Comparison of ENCODE assay signal across 1 cellular context in the genomic region with DNA sequence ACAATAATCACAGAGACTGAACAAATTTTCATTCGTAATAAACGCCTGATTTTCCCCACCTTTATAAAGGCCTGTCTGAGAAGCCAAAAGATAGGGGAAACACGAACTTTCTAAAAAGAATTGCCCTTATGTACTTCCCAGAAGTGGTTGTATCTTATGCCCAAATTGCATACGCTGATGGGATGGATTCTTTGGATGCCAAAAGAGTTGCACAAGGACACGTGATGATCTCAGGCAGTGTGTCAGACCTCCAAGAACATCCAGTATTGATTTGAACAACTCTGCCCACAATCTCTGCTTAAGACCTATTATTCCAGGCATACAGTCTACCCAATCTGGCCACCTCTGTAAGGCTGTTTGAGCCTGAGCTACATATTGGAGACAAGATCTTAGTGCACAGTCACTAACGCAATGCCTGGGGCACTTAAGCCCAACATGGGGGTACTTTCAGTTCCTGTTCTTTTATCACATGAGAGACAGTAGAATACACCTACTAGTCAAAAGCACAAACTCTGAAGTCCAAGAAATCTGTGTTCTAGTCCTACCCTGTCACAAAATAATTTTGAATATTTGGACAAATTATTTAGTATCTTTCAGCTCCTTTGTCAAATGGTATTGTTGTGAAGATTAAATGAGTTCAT.
TF ChIP-seq lines count a peak whose summit lies in the region.

No MANE protein-coding gene starts in this region.

TF ChIP-seq in HepG2, 621 proteins besides CTCF, POLR2A, EP300 and RAD21 (continued from another document):
- TF ChIP-seq, protein P1, sequence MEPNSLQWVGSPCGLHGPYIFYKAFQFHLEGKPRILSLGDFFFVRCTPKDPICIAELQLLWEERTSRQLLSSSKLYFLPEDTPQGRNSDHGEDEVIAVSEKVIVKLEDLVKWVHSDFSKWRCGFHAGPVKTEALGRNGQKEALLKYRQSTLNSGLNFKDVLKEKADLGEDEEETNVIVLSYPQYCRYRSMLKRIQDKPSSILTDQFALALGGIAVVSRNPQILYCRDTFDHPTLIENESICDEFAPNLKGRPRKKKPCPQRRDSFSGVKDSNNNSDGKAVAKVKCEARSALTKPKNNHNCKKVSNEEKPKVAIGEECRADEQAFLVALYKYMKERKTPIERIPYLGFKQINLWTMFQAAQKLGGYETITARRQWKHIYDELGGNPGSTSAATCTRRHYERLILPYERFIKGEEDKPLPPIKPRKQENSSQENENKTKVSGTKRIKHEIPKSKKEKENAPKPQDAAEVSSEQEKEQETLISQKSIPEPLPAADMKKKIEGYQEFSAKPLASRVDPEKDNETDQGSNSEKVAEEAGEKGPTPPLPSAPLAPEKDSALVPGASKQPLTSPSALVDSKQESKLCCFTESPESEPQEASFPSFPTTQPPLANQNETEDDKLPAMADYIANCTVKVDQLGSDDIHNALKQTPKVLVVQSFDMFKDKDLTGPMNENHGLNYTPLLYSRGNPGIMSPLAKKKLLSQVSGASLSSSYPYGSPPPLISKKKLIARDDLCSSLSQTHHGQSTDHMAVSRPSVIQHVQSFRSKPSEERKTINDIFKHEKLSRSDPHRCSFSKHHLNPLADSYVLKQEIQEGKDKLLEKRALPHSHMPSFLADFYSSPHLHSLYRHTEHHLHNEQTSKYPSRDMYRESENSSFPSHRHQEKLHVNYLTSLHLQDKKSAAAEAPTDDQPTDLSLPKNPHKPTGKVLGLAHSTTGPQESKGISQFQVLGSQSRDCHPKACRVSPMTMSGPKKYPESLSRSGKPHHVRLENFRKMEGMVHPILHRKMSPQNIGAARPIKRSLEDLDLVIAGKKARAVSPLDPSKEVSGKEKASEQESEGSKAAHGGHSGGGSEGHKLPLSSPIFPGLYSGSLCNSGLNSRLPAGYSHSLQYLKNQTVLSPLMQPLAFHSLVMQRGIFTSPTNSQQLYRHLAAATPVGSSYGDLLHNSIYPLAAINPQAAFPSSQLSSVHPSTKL (CRISPR knock-in tag; IDR thresholded peaks at IDR 0.05), result no peak
- TF ChIP-seq, protein P2, sequence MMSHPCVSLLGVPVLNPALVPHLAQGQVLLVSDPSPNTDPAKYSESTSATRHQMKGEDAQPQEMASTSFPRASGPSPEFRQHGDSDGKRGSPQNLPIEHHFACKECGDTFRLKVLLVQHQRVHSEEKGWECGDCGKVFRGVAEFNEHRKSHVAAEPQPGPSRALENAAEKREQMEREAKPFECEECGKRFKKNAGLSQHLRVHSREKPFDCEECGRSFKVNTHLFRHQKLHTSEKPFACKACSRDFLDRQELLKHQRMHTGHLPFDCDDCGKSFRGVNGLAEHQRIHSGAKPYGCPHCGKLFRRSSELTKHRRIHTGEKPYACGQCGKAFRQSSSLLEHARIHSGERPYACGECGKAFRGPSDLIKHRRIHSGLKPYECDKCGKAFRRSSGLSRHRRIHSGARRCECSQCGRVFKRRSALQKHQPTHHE (CRISPR knock-in tag; IDR thresholded peaks at IDR 0.05; ENCODE audit: borderline replicate concordance), result no peak
- no peak for TF ChIP-seq ZNF607 (CRISPR knock-in tag; IDR thresholded peaks at IDR 0.05; ENCODE audit: borderline replicate concordance)
